In genomic region chr6:24761193-24761835, GRCh38 we compare ENCODE assay signal across 17 cellular contexts. TPM values are rescaled to one million over a fixed set of nuclear protein-coding genes. Genes with fewer than 3 reads are reported as not detected.
DNase-seq lines count a peak whose midpoint lies in the region; ATAC-seq, FAIRE-seq and TF ChIP-seq lines count a peak whose summit lies in the region.
"Had no signal": no experiment of that assay in that cellular context is flagged by ENCODE, and none has a peak within 500 bp of the region (broad histone marks: within the 10 kb centered on the region; RNA-seq: fewer than 3 reads in every experiment).

No MANE protein-coding gene starts in this region.

- no peak overlapping the region for H3K4me3 ChIP-seq in A673 (ENCODE audit: low read depth, low read length, poor library complexity, severe bottlenecking)
- no peak overlapping the region for H3K4me3 ChIP-seq in effector memory CD4-positive, alpha-beta T cell (ENCODE audit: insufficient read depth, low read depth, low read length, poor library complexity, severe bottlenecking)
- H3K4me3 ChIP-seq: vagina had no signal

- no TSS peak for BruUV-seq in A673 (replicated peaks; lab: Mats Ljungman, UMichigan)

- POLR2A ChIA-PET in A673 (lab: Charles Lee; ENCODE audit: low non-redundant PET), result no interaction called here

- H3K9me3 ChIP-seq in A673 (ENCODE audit: low read depth, low read length, poor library complexity, severe bottlenecking), result no peaks in the 10 kb centered on the region
- H3K9me3 ChIP-seq in effector memory CD4-positive, alpha-beta T cell (ENCODE audit: control insufficient read depth, low read length), result no peaks in the 10 kb centered on the region
- H3K9me3 ChIP-seq: vagina had no signal

- CTCF ChIA-PET in A673 (lab: Charles Lee), result no interaction called here

- DNase-seq in A673 (ENCODE audit: low spot score) (peak; percentile 51), NCI-H226 (peak; percentile 38), GM19238 (ENCODE audit: insufficient read length, low spot score) (no peak), GM12891 (ENCODE audit: insufficient read length, low spot score) (no peak), NCI-H2029 treated with DMSO at 0.1 percent for 48 hours (lab: John Stamatoyannopoulos, UW) (no peak)
- DNase-seq in effector memory CD4-positive, alpha-beta T cell, result no peak
- DNase-seq: activated naive CD8-positive, alpha-beta T cell treated with anti-CD3 and anti-CD28 coated beads, Interleukin-2, amount 50 U/mL, for 24 hours; HFFc6; naive thymus-derived CD4-positive, alpha-beta T cell had no signal

- peak; percentile 39 for ATAC-seq in GM18511 (IDR thresholded peaks at IDR 0.05; ENCODE audit: unreplicated experiment)
- ATAC-seq in esophagus mucosa, result peak; percentile 46
- ATAC-seq: activated naive CD8-positive, alpha-beta T cell treated with anti-CD3 and anti-CD28 coated beads, Interleukin-2, amount 50 U/mL, for 24 hours; naive thymus-derived CD4-positive, alpha-beta T cell had no signal

- H3K27ac ChIP-seq in A673 (ENCODE audit: low read depth, low read length, poor library complexity, severe bottlenecking), result no peak overlapping the region
- no peak overlapping the region for H3K27ac ChIP-seq in effector memory CD4-positive, alpha-beta T cell (ENCODE audit: insufficient read depth, low read length, poor library complexity, severe bottlenecking)
- H3K27ac ChIP-seq: C4-2B, vagina had no signal

- no peaks in the 10 kb centered on the region for H3K36me3 ChIP-seq in A673 (ENCODE audit: insufficient read depth, low read length, poor library complexity, severe bottlenecking)
- H3K36me3 ChIP-seq in effector memory CD4-positive, alpha-beta T cell (ENCODE audit: control insufficient read depth, insufficient read depth, low read length), result no peaks in the 10 kb centered on the region
- H3K36me3 ChIP-seq: vagina had no signal

- no peak for FAIRE-seq in GM12891 (lab: Jason Lieb, UNC)
- FAIRE-seq: colon, frontal cortex, GM19239 had no signal

- no peak for TF ChIP-seq POLR2A in GM12891 (IDR thresholded peaks at IDR 0.05; ENCODE audit: low read depth, low read length)

- H3K4me1 ChIP-seq in A673 (ENCODE audit: insufficient read depth, low read length, poor library complexity, severe bottlenecking), result no peaks in the 10 kb centered on the region
- no peaks in the 10 kb centered on the region for H3K4me1 ChIP-seq in effector memory CD4-positive, alpha-beta T cell (ENCODE audit: control insufficient read depth, insufficient read depth, low read length, poor library complexity, severe bottlenecking)
- H3K4me1 ChIP-seq: vagina had no signal

- intact Hi-C loops in A673 (cut with micrococcal nuclease; ENCODE audit: unreplicated experiment), result no loop called here

- TF ChIP-seq CTCF in A673 (conservative IDR thresholded peaks at IDR 0.05; ENCODE audit: low read depth, low read length), result no peak

- no peaks in the 10 kb centered on the region for H3K27me3 ChIP-seq in A673 (replicated peaks; ENCODE audit: insufficient read depth, low read depth, low read length, poor library complexity)
- H3K27me3 ChIP-seq in effector memory CD4-positive, alpha-beta T cell (replicated peaks; ENCODE audit: control insufficient read depth, insufficient read depth, low read length, poor library complexity, severe bottlenecking), result no peaks in the 10 kb centered on the region
- H3K27me3 ChIP-seq: vagina had no signal

TF ChIP-seq in GM12891, 5 proteins besides CTCF, POLR2A, EP300 and RAD21:
- no peak for TF ChIP-seq TAF1 (IDR thresholded peaks at IDR 0.05; ENCODE audit: low read depth, low read length)
- TF ChIP-seq POU2F2 (IDR thresholded peaks at IDR 0.05; ENCODE audit: low read depth, low read length), result no peak
- TF ChIP-seq PAX5 (IDR thresholded peaks at IDR 0.05; ENCODE audit: insufficient read depth, low read length, severe bottlenecking), result no peak
- TF ChIP-seq POLR2AphosphoS5 (IDR thresholded peaks at IDR 0.05; ENCODE audit: low read depth, low read length), result no peak
- TF ChIP-seq SPI1 (IDR thresholded peaks at IDR 0.05; ENCODE audit: low read depth, low read length), result no peak

RNA-seq across cellular contexts. Expression of gene GMNN, which starts 13.4 kb away (rescaled TPM):
- total RNA-seq in A673 (2021) (100 and 111 TPM in 2 replicates), esophagus mucosa (14.9 TPM)
- polyA plus RNA-seq in GM12891 (2012; ENCODE audit: low read depth, missing spikeins), result 38.9 TPM

RNA-seq across cellular contexts. Expression of gene ARMH2, which starts 37.4 kb away (rescaled TPM):
- total RNA-seq in A673 (2021) (not detected in 2 replicates), esophagus mucosa (not detected)
- polyA plus RNA-seq in GM12891 (2012; ENCODE audit: low read depth, missing spikeins), result not detected
- total RNA-seq: frontal cortex, HFFc6, NCI-H460, vagina had no signal

RNA-seq across cellular contexts. Expression of gene C6orf62, which starts 42.4 kb away (rescaled TPM):
- total RNA-seq in A673 (2021), result 91.7 and 107 TPM in 2 replicates
- total RNA-seq in esophagus mucosa, result 63.0 TPM
- polyA plus RNA-seq in GM12891 (2012; ENCODE audit: low read depth, missing spikeins), result 51.0 TPM

Comparison
In these comparisons a context has a peak if more than half of its experiments do, and no peak if none do; other contexts are left out.
1. DNase-seq: peak in A673 (single experiment) and NCI-H226 (single experiment); none in GM19238 (single experiment), effector memory CD4-positive, alpha-beta T cell (0 of 3), GM12891 (single experiment) and NCI-H2029 treated with DMSO at 0.1 percent for 48 hours (single experiment).